Comparison of ENCODE assay signal across 23 cellular contexts in genomic region chr19:21094347-21095025, GRCh38.
"Had no signal": no experiment of that assay in that cellular context is flagged by ENCODE, and none has a peak within 500 bp of the region (broad histone marks: within the 10 kb centered on the region; RNA-seq: fewer than 3 reads in every experiment).

No MANE protein-coding gene starts in this region.

- H3K4me1 Mint-ChIP-seq: activated B cell treated with CpG ODN at 0.5 μM for 24 hours had no signal

- H3K4me1 ChIP-seq: colonic mucosa, tibial artery, vagina had no signal

- H3K27me3 ChIP-seq: brain microvascular endothelial cell, colonic mucosa, gastroesophageal sphincter, heart left ventricle, tibial artery, vagina had no signal

- DNase-seq: activated B cell treated with CpG ODN at 0.5 μM for 24 hours; activated CD4-positive, alpha-beta memory T cell treated with anti-CD3 and anti-CD28 coated beads for 36 hours; activated CD4-positive, alpha-beta T cell treated with anti-CD3 and anti-CD28 coated beads for 4 hours; activated CD8-positive, alpha-beta memory T cell treated with anti-CD3 and anti-CD28 coated beads, Interleukin-2, amount 10 ng/mL, durations not matched to agents 7 days and 5 days; activated naive CD4-positive, alpha-beta T cell treated with Interleukin-2 at 50 U/mL for 16 hours; activated naive CD8-positive, alpha-beta T cell treated with anti-CD3 and anti-CD28 coated beads, Interleukin-2, amount 10 ng/mL, durations not matched to agents 7 days and 5 days; brain microvascular endothelial cell; central memory CD4-positive, alpha-beta T cell; colonic mucosa; heart left ventricle; kidney glomerular epithelial cell; left ventricle myocardium inferior; mammary epithelial cell; naive thymus-derived CD4-positive, alpha-beta T cell; stimulated activated CD4-positive, alpha-beta T cell treated with anti-CD3 and anti-CD28 coated beads, Interleukin-1b, Interleukin-23, amount 100 ng/mL, for 48 hours; stimulated activated CD8-positive, alpha-beta memory T cell treated with anti-CD3 and anti-CD28 coated beads, Interleukin-4, amount 100 ng/mL, for 48 hours; stimulated activated naive CD8-positive, alpha-beta T cell treated with anti-CD3 and anti-CD28 coated beads, Interleukin-15, Interleukin-2, amounts not matched to agents 100 U/mL and 50 U/mL, for 24 hours; substantia nigra; tibial artery had no signal

- H3K9me3 Mint-ChIP-seq: activated B cell treated with CpG ODN at 0.5 μM for 24 hours; activated CD4-positive, alpha-beta memory T cell treated with anti-CD3 and anti-CD28 coated beads for 36 hours had no signal

- H3K9me3 ChIP-seq: colonic mucosa, gastroesophageal sphincter, heart left ventricle, left ventricle myocardium inferior, tibial artery, vagina had no signal

- FAIRE-seq: endometrium, TTC549 had no signal

- H3K4me3 ChIP-seq: colonic mucosa, gastroesophageal sphincter, heart left ventricle, left ventricle myocardium inferior, tibial artery, vagina had no signal

- H3K27ac Mint-ChIP-seq: activated B cell treated with CpG ODN at 0.5 μM for 24 hours; activated CD4-positive, alpha-beta memory T cell treated with anti-CD3 and anti-CD28 coated beads for 36 hours; activated CD8-positive, alpha-beta memory T cell treated with anti-CD3 and anti-CD28 coated beads, Interleukin-2, amount 10 ng/mL, durations not matched to agents 7 days and 5 days; activated naive CD8-positive, alpha-beta T cell treated with anti-CD3 and anti-CD28 coated beads, Interleukin-2, amount 10 ng/mL, durations not matched to agents 7 days and 5 days; naive thymus-derived CD4-positive, alpha-beta T cell had no signal

- H3K36me3 ChIP-seq: brain microvascular endothelial cell, colonic mucosa, tibial artery, vagina had no signal

- H3K4me3 Mint-ChIP-seq: activated B cell treated with CpG ODN at 0.5 μM for 24 hours; activated CD4-positive, alpha-beta memory T cell treated with anti-CD3 and anti-CD28 coated beads for 36 hours; activated CD8-positive, alpha-beta memory T cell treated with anti-CD3 and anti-CD28 coated beads, Interleukin-2, amount 10 ng/mL, durations not matched to agents 7 days and 5 days; activated naive CD8-positive, alpha-beta T cell treated with anti-CD3 and anti-CD28 coated beads, Interleukin-2, amount 10 ng/mL, durations not matched to agents 7 days and 5 days; naive thymus-derived CD4-positive, alpha-beta T cell had no signal

- ATAC-seq: activated CD8-positive, alpha-beta memory T cell treated with anti-CD3 and anti-CD28 coated beads, Interleukin-2, amount 10 ng/mL, durations not matched to agents 7 days and 5 days; gastroesophageal sphincter; heart left ventricle; naive thymus-derived CD4-positive, alpha-beta T cell; stimulated activated naive CD8-positive, alpha-beta T cell treated with anti-CD3 and anti-CD28 coated beads, Interleukin-15, Interleukin-2, amounts not matched to agents 100 U/mL and 50 U/mL, for 24 hours had no signal

- H3K27ac ChIP-seq: brain microvascular endothelial cell, colonic mucosa, gastroesophageal sphincter, heart left ventricle, left ventricle myocardium inferior, tibial artery, vagina had no signal

- H3K27me3 Mint-ChIP-seq: activated B cell treated with CpG ODN at 0.5 μM for 24 hours; activated CD4-positive, alpha-beta memory T cell treated with anti-CD3 and anti-CD28 coated beads for 36 hours; activated CD8-positive, alpha-beta memory T cell treated with anti-CD3 and anti-CD28 coated beads, Interleukin-2, amount 10 ng/mL, durations not matched to agents 7 days and 5 days; activated naive CD8-positive, alpha-beta T cell treated with anti-CD3 and anti-CD28 coated beads, Interleukin-2, amount 10 ng/mL, durations not matched to agents 7 days and 5 days; naive thymus-derived CD4-positive, alpha-beta T cell had no signal
